Comparison of ENCODE assay signal across 16 cellular contexts in the genomic region with DNA sequence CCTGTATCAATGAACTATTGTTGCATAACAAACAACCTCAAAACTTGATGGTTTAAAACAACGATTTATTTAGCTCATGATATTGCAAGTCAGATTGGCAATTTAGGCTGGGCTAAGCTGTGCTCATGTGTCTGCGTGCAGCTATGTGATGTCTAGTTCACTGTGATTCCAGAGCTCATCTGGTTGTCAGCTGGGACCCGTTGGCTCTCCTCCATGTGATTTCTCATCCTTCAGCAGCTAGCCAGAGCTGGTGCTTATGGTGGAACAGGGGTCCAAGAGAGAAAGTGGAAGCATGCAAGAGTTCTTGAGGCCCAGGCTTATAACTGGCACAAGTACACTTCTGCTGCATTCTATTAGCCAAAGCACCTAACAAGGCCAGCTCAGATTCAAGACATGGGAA. TPM values are rescaled to one million over a fixed set of nuclear protein-coding genes. Genes with fewer than 3 reads are reported as not detected.
A peak's percentile ranks its signal among the peaks of the same experiment; 100 is the strongest.
DNase-seq lines count a peak whose midpoint lies in the region; ATAC-seq and TF ChIP-seq lines count a peak whose summit lies in the region.
"Had no signal": no experiment of that assay in that cellular context is flagged by ENCODE, and none has a peak within 500 bp of the region (broad histone marks: within the 10 kb centered on the region; RNA-seq: fewer than 3 reads in every experiment).

No MANE protein-coding gene starts in this region.

- TF ChIP-seq RAD21 in IMR-90 (IDR thresholded peaks at IDR 0.05; ENCODE audit: low read length), result no peak

- no peak overlapping the region for H2BK120ac ChIP-seq in IMR-90 (ENCODE audit: low read depth, low read length)

- no peaks in the 10 kb centered on the region for H4K20me1 ChIP-seq in IMR-90 (ENCODE audit: insufficient read depth, low read length)

- H3K18ac ChIP-seq in IMR-90 (ENCODE audit: low read depth, low read length), result no peak overlapping the region

- H3K27ac ChIP-seq in AG04450 (ENCODE audit: low read depth, low read length) (no peak overlapping the region), IMR-90 (ENCODE audit: insufficient read depth, low read length) (no peak overlapping the region)
- H3K27ac ChIP-seq: Peyer's patch had no signal

- CTCF ChIA-PET in AG04450 (lab: Charles Lee), result no interaction called here
- CTCF ChIA-PET in IMR-90 (lab: Yijun Ruan, JAX), result interaction anchor here (0.7 kb wide), 1 partner anchor 28 kb away, joined by 3 read pairs; no protein-coding TSS in a partner anchor

- no peak overlapping the region for H3K4ac ChIP-seq in IMR-90 (ENCODE audit: low read depth, low read length)

- no CpG with 5 or more reads among the region's 3 CpGs for WGBS in IMR-90 (ENCODE audit: extremely low coverage in 2 of 2, insufficient read length in 1 of 2), 2 experiments

- TF ChIP-seq CTCF in AG04450 (IDR thresholded peaks at IDR 0.05; ENCODE audit: low read depth, low read length) (no peak), IMR-90 (conservative IDR thresholded peaks at IDR 0.05; ENCODE audit: low read depth, low read length) (no peak), foreskin fibroblast (IDR thresholded peaks at IDR 0.05; ENCODE audit: low read depth, low read length) (no peak)

- H3K14ac ChIP-seq in IMR-90 (replicated peaks; ENCODE audit: low read depth, low read length), result no peak overlapping the region

- peaks cover 4% of the 10 kb centered on the region for H3K27me3 ChIP-seq in AG04450 (ENCODE audit: control insufficient read depth, insufficient read depth, low read length)
- no peaks in the 10 kb centered on the region; the same call in 1 of the 2 replicates for H3K27me3 ChIP-seq in IMR-90 (ENCODE audit: control insufficient read depth, insufficient read depth, low read length)
- H3K27me3 ChIP-seq: BE2C, Peyer's patch had no signal

- H3K4me3 ChIP-seq in AG04450 (ENCODE audit: low read depth, low read length) (no peak overlapping the region), IMR-90 (ENCODE audit: insufficient read depth, low read depth, low read length) (no peak overlapping the region), foreskin fibroblast (ENCODE audit: low read depth in 1 of 2, low read length in 2 of 2) (no peak overlapping the region)
- H3K4me3 ChIP-seq: Peyer's patch had no signal

- ATAC-seq in IMR-90 (ENCODE audit: low read depth) (peak; percentile 40; the same call in 1 of the 2 replicates), HG02623 (IDR thresholded peaks at IDR 0.05; ENCODE audit: unreplicated experiment) (no peak)
- ATAC-seq: CD8-positive, alpha-beta T cell had no signal

- no peak overlapping the region for H2BK5ac ChIP-seq in IMR-90 (ENCODE audit: low read depth, low read length, poor library complexity, severe bottlenecking)

- H3K4me1 ChIP-seq in IMR-90 (ENCODE audit: control insufficient read depth, insufficient read depth, low read length), result peaks cover 2% of the 10 kb centered on the region; the same call in 1 of the 2 replicates
- H3K4me1 ChIP-seq: BE2C, Peyer's patch had no signal

- no peak overlapping the region for H3K56ac ChIP-seq in IMR-90 (ENCODE audit: extremely low read depth, insufficient read depth, low read length)

- peaks cover 6% of the 10 kb centered on the region; the same call in 1 of the 2 replicates for H3K9me1 ChIP-seq in IMR-90 (ENCODE audit: insufficient read depth, low read length)

- H4K5ac ChIP-seq in IMR-90 (ENCODE audit: low read depth, low read length), result no peak overlapping the region

- H3K9ac ChIP-seq in IMR-90 (ENCODE audit: low read depth, low read length), result no peak overlapping the region

- DNase-seq in AG04450 (ENCODE audit: low read depth, low spot score) (peak; percentile 18), EH (ENCODE audit: low read depth) (peak; percentile 25), IMR-90 (peak; percentile 52), foreskin fibroblast (peak; percentile 52 to 93), NK-92 (lab: John Stamatoyannopoulos, UW; ENCODE audit: unreplicated experiment) (no peak), NCI-H1048 (lab: John Stamatoyannopoulos, UW) (no peak), kidney tubule cell (ENCODE audit: low spot score) (no peak)
- DNase-seq: BE2C; CD8-positive, alpha-beta T cell; Kasumi-1; NCI-H1417; NCI-H2029; NCI-H510A treated with DMSO at 0.1 percent for 48 hours; Peyer's patch; SIG-M5 had no signal

- intact Hi-C loops in IMR-90 (cut with micrococcal nuclease), result no loop called here

- in situ Hi-C loops in IMR-90 (cut with MboI; ENCODE audit: low sequenced_read_pairs), result no loop called here

- H3K4me2 ChIP-seq in IMR-90 (ENCODE audit: low read depth, low read length), result no peak overlapping the region

- POLR2A ChIA-PET in AG04450 (lab: Yijun Ruan, JAX), result no interaction called here
- POLR2A ChIA-PET in IMR-90 (lab: Charles Lee; ENCODE audit: unreplicated experiment), result no interaction called here

- H4K91ac ChIP-seq in IMR-90 (ENCODE audit: insufficient read depth, low read depth, low read length), result no peak overlapping the region

- no peak overlapping the region for H3K23ac ChIP-seq in IMR-90 (ENCODE audit: low read depth, low read length)

- H2BK20ac ChIP-seq in IMR-90 (ENCODE audit: low read depth, low read length), result no peak overlapping the region

- no peak overlapping the region for H4K8ac ChIP-seq in IMR-90 (ENCODE audit: low read depth in 2 of 2, low read length in 2 of 2)

- TF ChIP-seq POLR2A in IMR-90 (IDR thresholded peaks at IDR 0.05; ENCODE audit: low read depth, low read length), result no peak

- no TSS peak for BruUV-seq in IMR-90 (replicated peaks; lab: Mats Ljungman, UMichigan)

- dilution Hi-C loops in IMR-90 (cut with HindIII; ENCODE audit: low sequenced_read_pairs, unreplicated experiment), result no loop called here

- H3K36me3 ChIP-seq in IMR-90 (ENCODE audit: control insufficient read depth, insufficient read depth, low read length), result no peaks in the 10 kb centered on the region
- H3K36me3 ChIP-seq: BE2C, Peyer's patch had no signal

- no peak overlapping the region for H2AK9ac ChIP-seq in IMR-90 (replicated peaks; ENCODE audit: low read depth, low read length, poor library complexity)

- peak overlapping the region; percentile 4 for H2AFZ ChIP-seq in IMR-90 (replicated peaks; ENCODE audit: low read length, poor library complexity)

- H2BK15ac ChIP-seq in IMR-90 (ENCODE audit: low read depth, low read length), result no peak overlapping the region

- no peaks in the 10 kb centered on the region for H3K79me1 ChIP-seq in IMR-90 (ENCODE audit: low read depth in 1 of 2, low read length in 2 of 2)

- H3K9me3 ChIP-seq in AG04450 (ENCODE audit: control insufficient read depth, insufficient read depth, low read length) (no peaks in the 10 kb centered on the region), IMR-90 (ENCODE audit: control insufficient read depth, insufficient read depth, low read length) (no peaks in the 10 kb centered on the region)
- H3K9me3 ChIP-seq: BE2C, Peyer's patch had no signal

- H2AK5ac ChIP-seq in IMR-90 (ENCODE audit: low read depth, low read length), result no peak overlapping the region

TF ChIP-seq in IMR-90, 13 proteins besides CTCF, POLR2A, EP300 and RAD21:
- TF ChIP-seq MAFK (IDR thresholded peaks at IDR 0.05; ENCODE audit: low read depth, low read length) (no peak), CEBPB (IDR thresholded peaks at IDR 0.05; ENCODE audit: low read depth, low read length) (no peak), MXI1 (IDR thresholded peaks at IDR 0.05; ENCODE audit: borderline replicate concordance, low read depth, low read length) (no peak), RCOR1 (IDR thresholded peaks at IDR 0.05; ENCODE audit: insufficient replicate concordance, low read length) (no peak), FOS (IDR thresholded peaks at IDR 0.05; ENCODE audit: low read depth, low read length) (no peak), MAZ (IDR thresholded peaks at IDR 0.05; ENCODE audit: borderline replicate concordance, low read depth, low read length) (no peak), RFX5 (IDR thresholded peaks at IDR 0.05; ENCODE audit: low read depth, low read length) (no peak), CHD1 (IDR thresholded peaks at IDR 0.05; ENCODE audit: low read depth, low read length) (no peak), BHLHE40 (IDR thresholded peaks at IDR 0.05; ENCODE audit: low read depth, low read length) (no peak), NFE2L2 (IDR thresholded peaks at IDR 0.05; ENCODE audit: low read depth, low read length) (no peak), SMC3 (IDR thresholded peaks at IDR 0.05; ENCODE audit: low read depth, low read length) (no peak)
- TF ChIP-seq, protein P1, sequence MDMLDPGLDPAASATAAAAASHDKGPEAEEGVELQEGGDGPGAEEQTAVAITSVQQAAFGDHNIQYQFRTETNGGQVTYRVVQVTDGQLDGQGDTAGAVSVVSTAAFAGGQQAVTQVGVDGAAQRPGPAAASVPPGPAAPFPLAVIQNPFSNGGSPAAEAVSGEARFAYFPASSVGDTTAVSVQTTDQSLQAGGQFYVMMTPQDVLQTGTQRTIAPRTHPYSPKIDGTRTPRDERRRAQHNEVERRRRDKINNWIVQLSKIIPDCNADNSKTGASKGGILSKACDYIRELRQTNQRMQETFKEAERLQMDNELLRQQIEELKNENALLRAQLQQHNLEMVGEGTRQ (IDR thresholded peaks at IDR 0.05; ENCODE audit: low read depth, low read length), result no peak
- TF ChIP-seq, protein P2, sequence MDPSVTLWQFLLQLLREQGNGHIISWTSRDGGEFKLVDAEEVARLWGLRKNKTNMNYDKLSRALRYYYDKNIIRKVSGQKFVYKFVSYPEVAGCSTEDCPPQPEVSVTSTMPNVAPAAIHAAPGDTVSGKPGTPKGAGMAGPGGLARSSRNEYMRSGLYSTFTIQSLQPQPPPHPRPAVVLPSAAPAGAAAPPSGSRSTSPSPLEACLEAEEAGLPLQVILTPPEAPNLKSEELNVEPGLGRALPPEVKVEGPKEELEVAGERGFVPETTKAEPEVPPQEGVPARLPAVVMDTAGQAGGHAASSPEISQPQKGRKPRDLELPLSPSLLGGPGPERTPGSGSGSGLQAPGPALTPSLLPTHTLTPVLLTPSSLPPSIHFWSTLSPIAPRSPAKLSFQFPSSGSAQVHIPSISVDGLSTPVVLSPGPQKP (IDR thresholded peaks at IDR 0.05; ENCODE audit: borderline replicate concordance, low read depth, low read length), result no peak

RNA-seq across cellular contexts. Expression of a gene that starts 28.8 kb away (rescaled TPM):
- 2.1 and 2.3 TPM in 2 replicates for polyA plus RNA-seq in AG04450 (2011; rRNA removed)
- polyA minus RNA-seq in AG04450 (2011; rRNA and poly(A)+ RNA removed), result 2.8 and 3.0 TPM in 2 replicates
- 2.5 and 2.7 TPM in 2 replicates for total RNA-seq in IMR-90 (2012; rRNA removed)
- polyA plus RNA-seq in IMR-90 (2012; rRNA removed), result 1.1 and 1.2 TPM in 2 replicates
- polyA plus RNA-seq in IMR-90 (2012; cell fraction: cytosol; rRNA removed), result 0.51 and 0.80 TPM in 2 replicates
- 2.0 and 2.3 TPM in 2 replicates for polyA plus RNA-seq in IMR-90 (2012; cell fraction: nucleus; rRNA removed; ENCODE audit: low replicate concordance)
- total RNA-seq: CD8-positive, alpha-beta T cell had no signal

Comparison
In these comparisons a context has a peak if more than half of its experiments do, and no peak if none do; other contexts are left out.
1. DNase-seq: peak in AG04450 (single experiment), EH (single experiment), IMR-90 (single experiment) and foreskin fibroblast (2 of 2); none in NK-92 (single experiment), NCI-H1048 (single experiment) and kidney tubule cell (single experiment).